ENCODE assay signal across 18 cellular contexts in the genomic region with DNA sequence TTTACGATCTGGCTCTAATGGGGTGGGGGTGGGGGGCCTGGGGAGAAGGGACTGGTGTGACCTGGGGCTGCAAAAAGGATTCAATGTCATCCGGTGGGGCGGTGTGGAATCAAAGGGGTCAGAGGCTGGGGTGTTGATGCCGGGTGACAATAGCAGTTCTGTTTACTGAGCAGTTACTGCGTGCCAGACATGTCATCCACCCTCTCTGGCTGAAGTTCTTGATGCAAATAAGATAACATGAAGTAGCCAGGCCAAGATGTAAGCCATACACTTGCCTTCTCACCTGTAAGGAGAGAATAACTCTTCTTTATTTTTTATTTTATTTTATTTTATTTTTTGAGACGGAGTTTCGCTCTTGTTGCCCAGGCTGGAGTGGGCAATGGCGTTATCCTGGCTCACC.
DNase-seq lines count a peak whose midpoint lies in the region; TF ChIP-seq lines count a peak whose summit lies in the region.
"Had no signal": no experiment of that assay in that cellular context is flagged by ENCODE, and none has a peak within 500 bp of the region (broad histone marks: within the 10 kb centered on the region; RNA-seq: fewer than 3 reads in every experiment).

No MANE protein-coding gene starts in this region.

- H3K9me3 ChIP-seq in HEK293 (ENCODE audit: control insufficient read depth, insufficient read depth, low read depth, low read length) (no peaks in the 10 kb centered on the region), esophagus muscularis mucosa (no peaks in the 10 kb centered on the region)
- H3K9me3 ChIP-seq: A549, Caco-2 had no signal

- TF ChIP-seq CTCF in HEK293 (tag by site-specific recombination; IDR thresholded peaks at IDR 0.05) (no peak), glutamatergic neuron (IDR thresholded peaks at IDR 0.05; ENCODE audit: partially characterized antibody, unreplicated experiment) (no peak), nephron (IDR thresholded peaks at IDR 0.05; ENCODE audit: unreplicated experiment in 3 of 3) (no peak), esophagus muscularis mucosa (IDR thresholded peaks at IDR 0.05) (no peak)

- DNase-seq in SIG-M5 treated with dmso at 0.1 percent for 504 hours (lab: John Stamatoyannopoulos, UW; ENCODE audit: unreplicated experiment) (peak; percentile 32), SIG-M5 (lab: John Stamatoyannopoulos, UW) (no peak), glutamatergic neuron (no peak), globus pallidus (ENCODE audit: low spot score) (no peak), DMS153 (lab: John Stamatoyannopoulos, UW) (no peak), esophagus muscularis mucosa (ENCODE audit: extremely low spot score) (no peak)
- DNase-seq: AML-193; Caco-2; CD4-positive, alpha-beta T cell; DMS79 treated with DMSO at 0.1 percent for 48 hours; GF-D8; GOT3; H9 had no signal

- 76% methylated on average over 8 of the region's 8 CpGs for WGBS in esophagus muscularis mucosa

- TF ChIP-seq POLR2A in esophagus muscularis mucosa (IDR thresholded peaks at IDR 0.05; ENCODE audit: low read depth): no peak

- POLR2A ChIA-PET in HEK293 (lab: Yijun Ruan, JAX): interaction anchor here (0.7 kb wide), 1 partner anchor 21 kb away, joined by 3 read pairs; no protein-coding TSS in a partner anchor

- H3K27me3 ChIP-seq in esophagus muscularis mucosa: peaks cover 0 to 50% (median 0%) of the 10 kb centered on the region in 4 donors

- H3K27ac Mint-ChIP-seq in glutamatergic neuron (ENCODE audit: unreplicated experiment): no peak overlapping the region
- H3K27ac Mint-ChIP-seq in nephron: peak overlapping the region; percentile 10 to 76 (median 11)
- H3K27ac Mint-ChIP-seq: CD4-positive, alpha-beta T cell; H9 had no signal

- peaks cover 13% of the 10 kb centered on the region for H3K4me1 Mint-ChIP-seq in glutamatergic neuron (ENCODE audit: low read depth, unreplicated experiment)
- H3K4me1 Mint-ChIP-seq in nephron: peaks cover 15% of the 10 kb centered on the region

- H3K4me1 ChIP-seq in HEK293 (ENCODE audit: control insufficient read depth, insufficient read depth, low read length) (no peaks in the 10 kb centered on the region), esophagus muscularis mucosa (no peaks in the 10 kb centered on the region)

- H3K36me3 Mint-ChIP-seq in glutamatergic neuron (ENCODE audit: unreplicated experiment) (no peaks in the 10 kb centered on the region), nephron (ENCODE audit: low read depth) (peaks cover 4% of the 10 kb centered on the region)

- peaks cover 14% of the 10 kb centered on the region for H3K9me3 Mint-ChIP-seq in glutamatergic neuron (ENCODE audit: unreplicated experiment)
- H3K9me3 Mint-ChIP-seq in nephron: peaks cover 2% of the 10 kb centered on the region
- H3K9me3 Mint-ChIP-seq: CD4-positive, alpha-beta T cell; H9 had no signal

- H3K36me3 ChIP-seq in HEK293 (ENCODE audit: control insufficient read depth in 2 of 2, insufficient read depth in 1 of 2, low read length in 2 of 2) (no peaks in the 10 kb centered on the region), esophagus muscularis mucosa (no peaks in the 10 kb centered on the region)

- CTCF ChIA-PET in HEK293 (lab: Yijun Ruan, JAX): no interaction called here

- intact Hi-C loops in esophagus muscularis mucosa (cut with DNase I): no loop called here

- H3K27me3 Mint-ChIP-seq in glutamatergic neuron (ENCODE audit: unreplicated experiment) (peaks cover 14% of the 10 kb centered on the region), nephron (ENCODE audit: low read depth) (peaks cover 43% of the 10 kb centered on the region)
- H3K27me3 Mint-ChIP-seq: CD4-positive, alpha-beta T cell had no signal

- H3K27ac ChIP-seq in HEK293 (ENCODE audit: extremely low read depth, low read depth, low read length) (no peak overlapping the region), esophagus muscularis mucosa (replicated peaks in 1 of 4) (no peak overlapping the region)
- H3K27ac ChIP-seq: 22Rv1, A549, C4-2B had no signal

- H3K4me3 Mint-ChIP-seq in glutamatergic neuron (ENCODE audit: unreplicated experiment) (peak overlapping the region; percentile 13), nephron (no peak overlapping the region)
- H3K4me3 Mint-ChIP-seq: CD4-positive, alpha-beta T cell; H9 had no signal

- no peak for TF ChIP-seq EP300 in esophagus muscularis mucosa (IDR thresholded peaks at IDR 0.05)

- H3K4me3 ChIP-seq in HEK293 (ENCODE audit: low read depth, low read length): no peak overlapping the region
- H3K4me3 ChIP-seq in esophagus muscularis mucosa: no peak overlapping the region
- H3K4me3 ChIP-seq: A549 had no signal

TF ChIP-seq in HEK293, 187 proteins besides CTCF, POLR2A, EP300 and RAD21:
- no peak for TF ChIP-seq KLF1 (tag by site-specific recombination; IDR thresholded peaks at IDR 0.05)
- no peak for TF ChIP-seq ZNF354C (tag by site-specific recombination; IDR thresholded peaks at IDR 0.05; ENCODE audit: borderline replicate concordance, low read depth)
- TF ChIP-seq ZNF664 (tag by site-specific recombination; IDR thresholded peaks at IDR 0.05): peak; percentile 54; the same call in 1 of the 2 replicates
- TF ChIP-seq FEZF1 (tag by site-specific recombination; IDR thresholded peaks at IDR 0.05): no peak
- no peak for TF ChIP-seq ZNF561 (tag by site-specific recombination; IDR thresholded peaks at IDR 0.05; ENCODE audit: borderline replicate concordance)
